ENCODE assay signal across 24 cellular contexts in the genomic region with DNA sequence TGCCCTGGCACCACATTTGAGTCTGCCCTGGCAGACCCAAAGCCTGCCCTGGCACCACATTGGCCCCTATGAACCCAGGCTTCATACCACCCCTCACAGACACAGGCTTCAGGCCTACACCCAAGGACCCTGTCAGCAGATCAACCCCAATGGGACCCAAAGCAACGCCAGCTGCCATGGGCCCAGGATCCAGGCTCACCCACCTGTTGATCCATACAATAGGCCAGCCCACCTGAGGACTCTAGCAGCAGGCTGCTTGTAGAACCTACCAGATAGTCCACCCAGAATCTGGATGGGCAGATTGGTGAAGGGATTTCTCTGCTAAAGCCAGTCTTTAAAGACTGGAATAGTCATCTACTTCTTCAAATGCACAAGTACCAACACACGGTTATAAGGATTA.
"Had no signal": no experiment of that assay in that cellular context is flagged by ENCODE, and none has a peak within 500 bp of the region (broad histone marks: within the 10 kb centered on the region; RNA-seq: fewer than 3 reads in every experiment).

No MANE protein-coding gene starts in this region.

- H3K27ac ChIP-seq: stomach, suprapubic skin, testis, thoracic aorta, thyroid gland, tibial artery, tibial nerve, transverse colon, upper lobe of left lung, upper lobe of right lung, uterus, vagina had no signal

- H3K9me3 ChIP-seq: suprapubic skin, testis, thoracic aorta, thyroid gland, transverse colon, upper lobe of left lung, upper lobe of right lung, uterus, vagina had no signal

- H3K4me1 ChIP-seq: stomach, suprapubic skin, testis, thyroid gland, tibial artery, tibial nerve, transverse colon, upper lobe of left lung, upper lobe of right lung, uterus, vagina had no signal

- DNase-seq: stimulated activated CD4-positive, alpha-beta T cell treated with anti-CD3 and anti-CD28 coated beads, Interleukin-2, amount 100 ng/mL, for 48 hours; stimulated activated CD4-positive, alpha-beta T cell treated with anti-CD3 and anti-CD28 coated beads, Interleukin-4, amount 100 ng/mL, for 1 hour; stimulated activated CD4-positive, alpha-beta T cell treated with anti-CD3 and anti-CD28 coated beads, Interleukin-4, amount 100 ng/mL, for 24 hours; stimulated activated CD4-positive, alpha-beta T cell treated with anti-CD3 and anti-CD28 coated beads, Interleukin-4, amount 100 ng/mL, for 4 hours; stimulated activated CD8-positive, alpha-beta memory T cell treated with anti-CD3 and anti-CD28 coated beads, Interleukin-4, amount 100 ng/mL, for 48 hours; stimulated activated naive B cell treated with anti-CD40 and anti-IgM and Interleukin-4, amounts not matched to agents 10 μg/mL and 1 μg/mL and 100 μg/mL, for 72 hours; stimulated activated naive CD4-positive, alpha-beta T cell; stimulated activated naive CD4-positive, alpha-beta T cell treated with Interleukin-2 at 50 U/mL for 16 hours; stimulated activated naive CD8-positive, alpha-beta T cell treated with anti-CD3 and anti-CD28 coated beads, Interleukin-15, amount 100 ng/mL, for 72 hours; stimulated activated naive CD8-positive, alpha-beta T cell treated with anti-CD3 and anti-CD28 coated beads, Interleukin-15, Interleukin-2, amounts not matched to agents 100 U/mL and 50 U/mL, for 24 hours; stomach; substantia nigra; testis; thyroid gland; tibial artery; transverse colon; trophoblast cell; upper lobe of left lung; upper lobe of right lung; uterus had no signal

- H3K36me3 ChIP-seq: stomach, suprapubic skin, thoracic aorta, thyroid gland, tibial artery, tibial nerve, transverse colon, upper lobe of left lung, upper lobe of right lung, uterus, vagina had no signal

- H3K4me3 ChIP-seq: stomach, suprapubic skin, testis, thoracic aorta, thyroid gland, tibial artery, tibial nerve, transverse colon, upper lobe of left lung, upper lobe of right lung, uterus, vagina had no signal
